In the genomic region with DNA sequence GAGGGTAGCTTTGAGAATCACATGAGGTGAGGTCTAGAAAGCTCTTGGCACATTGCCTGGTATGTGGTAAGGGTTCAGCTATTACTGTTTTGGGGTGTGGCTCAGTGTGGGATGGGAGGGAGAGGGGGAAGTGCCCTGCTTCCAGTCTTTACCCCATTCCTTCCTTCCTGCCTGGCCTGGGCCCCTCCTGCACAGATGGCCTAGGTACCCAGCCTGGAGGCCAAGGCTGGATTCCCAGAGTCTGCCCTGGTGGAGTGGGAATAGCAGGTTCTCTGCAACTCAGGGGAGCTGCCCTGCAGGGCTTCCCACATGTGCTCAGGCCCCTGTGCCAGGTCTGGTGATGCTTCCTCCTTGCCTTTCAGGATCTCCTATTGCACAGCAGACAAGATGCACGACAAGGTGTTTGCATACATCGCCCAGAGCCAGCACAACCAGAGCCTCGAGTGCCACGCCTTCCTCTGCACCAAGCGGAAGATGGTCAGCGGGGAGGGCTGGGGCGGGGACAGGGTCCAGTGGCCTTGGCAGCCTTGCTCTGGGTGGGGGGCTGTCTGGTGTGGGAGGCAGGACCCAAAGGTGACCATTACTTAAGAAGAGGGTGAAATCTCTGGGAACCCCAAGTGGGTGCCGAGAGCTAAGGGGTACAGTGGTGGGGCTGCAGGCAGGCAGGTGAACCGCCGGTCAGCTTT, we compare ENCODE assay signal across 8 cellular contexts. TPM values are rescaled to one million over a fixed set of nuclear protein-coding genes. Genes with fewer than 3 reads are reported as not detected.
A peak's percentile ranks its signal among the peaks of the same experiment; 100 is the strongest.
DNase-seq lines count a peak whose midpoint lies in the region; ATAC-seq and TF ChIP-seq lines count a peak whose summit lies in the region.

No MANE protein-coding gene starts in this region.

- H3K27me3 ChIP-seq in SJCRH30: no peaks in the 10 kb centered on the region
- H3K27me3 ChIP-seq in transverse colon: no peaks in the 10 kb centered on the region

- no peaks in the 10 kb centered on the region for H3K9me3 ChIP-seq in SJCRH30 (replicated peaks)
- no peaks in the 10 kb centered on the region for H3K9me3 ChIP-seq in transverse colon

- no peak for TF ChIP-seq POLR2A in transverse colon (IDR thresholded peaks at IDR 0.05)

- intact Hi-C loops in transverse colon (cut with DNase I; ENCODE audit: low total_unique reads): no loop called here

- in situ Hi-C loops in transverse colon (cut with MboI; ENCODE audit: low pct_ligation_motif_present in 1 of 4, low pct_unique_long_range_greater_than_20kb in 1 of 4, low sequenced_read_pairs in 3 of 4): no loop called here

- H3K27ac ChIP-seq in SJCRH30: no peak overlapping the region
- H3K27ac ChIP-seq in epithelial cell of prostate: peak overlapping the region; percentile 47
- peak overlapping the region; percentile 7 to 65 (median 48) for H3K27ac ChIP-seq in transverse colon

- H3K4me1 ChIP-seq in SJCRH30: peaks cover 13% of the 10 kb centered on the region
- peaks cover 18 to 37% (median 24%) of the 10 kb centered on the region in 4 donors for H3K4me1 ChIP-seq in transverse colon

- H3K4me3 ChIP-seq in SJCRH30 (no peak overlapping the region), transverse colon (no peak overlapping the region)

- 59 to 100% methylated on average over 1 to 10 of the region's 10 CpGs for WGBS in transverse colon (ENCODE audit: low coverage in 1 of 2), 2 donors

- ATAC-seq in GM21619 (IDR thresholded peaks at IDR 0.05; ENCODE audit: unreplicated experiment): no peak

- TF ChIP-seq CTCF in transverse colon (IDR thresholded peaks at IDR 0.05) (no peak), GM10266 (IDR thresholded peaks at IDR 0.05; ENCODE audit: control insufficient read depth, insufficient read depth, low read depth, missing control alignments) (no peak)

- TF ChIP-seq EP300 in transverse colon (IDR thresholded peaks at IDR 0.05; ENCODE audit: low read depth): no peak

- DNase-seq in stimulated activated CD4-positive, alpha-beta T cell treated with anti-CD3 and anti-CD28 coated beads, Interleukin-15, amount 100 ng/mL, for 24 hours: peak; percentile 56
- no peak for DNase-seq in stimulated activated CD4-positive, alpha-beta T cell treated with anti-CD3 and anti-CD28 coated beads, Interleukin-4, amount 100 ng/mL, for 4 hours
- DNase-seq in SJCRH30 (peak; percentile 54 to 60), epithelial cell of prostate (ENCODE audit: low read depth, low spot score) (peak; percentile 31), transverse colon (peak; percentile 57), SK-N-DZ (ENCODE audit: low spot score) (no peak), GM10266 (ENCODE audit: extremely low spot score) (no peak)

- H3K36me3 ChIP-seq in SJCRH30 (no peaks in the 10 kb centered on the region; the same call in 1 of the 2 replicates), transverse colon (peaks cover 0 to 4% (median 0%) of the 10 kb centered on the region in 4 donors)

RNA-seq across cellular contexts. Expression of a gene that starts 13.5 kb away (rescaled TPM):
- total RNA-seq in SJCRH30 (2014; rRNA removed; shearing (Covaris generic)): 22.8 and 23.9 TPM in 2 replicates
- 10 to 100 TPM; 24.9 to 75.6 (median 37.8) TPM for total RNA-seq in transverse colon
- polyA plus RNA-seq in SK-N-DZ (2014; cell fraction: cytosol; rRNA removed): 0.20 and 0.23 TPM in 2 replicates
- polyA plus RNA-seq in SK-N-DZ (2014; cell fraction: nucleus; rRNA removed): 0.06 and 0.21 TPM in 2 replicates

RNA-seq across cellular contexts. Expression of a gene that starts 59.7 kb away (rescaled TPM):
- 73.9 and 74.6 TPM in 2 replicates for total RNA-seq in SJCRH30 (2014; rRNA removed; shearing (Covaris generic))
- total RNA-seq in transverse colon: 1 to 10 TPM; 2.4 to 6.8 (median 4.3) TPM
- polyA plus RNA-seq in SK-N-DZ (2014; cell fraction: cytosol; rRNA removed): 0.97 and 3.1 TPM in 2 replicates
- 2.0 and 5.1 TPM in 2 replicates for polyA plus RNA-seq in SK-N-DZ (2014; cell fraction: nucleus; rRNA removed)

Comparison
In these comparisons a context has a peak if more than half of its experiments do, and no peak if none do; other contexts are left out.
1. DNase-seq: peak in stimulated activated CD4-positive, alpha-beta T cell treated with anti-CD3 and anti-CD28 coated beads, Interleukin-15, amount 100 ng/mL, for 24 hours (single experiment), SJCRH30 (2 of 2), epithelial cell of prostate (single experiment) and transverse colon (single experiment); none in stimulated activated CD4-positive, alpha-beta T cell treated with anti-CD3 and anti-CD28 coated beads, Interleukin-4, amount 100 ng/mL, for 4 hours (0 of 2), SK-N-DZ (single experiment) and GM10266 (single experiment).